In genomic region chr3:42819351-42819965, GRCh38 we compare ENCODE assay signal across 12 cellular contexts. TPM values are rescaled to one million over a fixed set of nuclear protein-coding genes. Genes with fewer than 3 reads are reported as not detected.
DNase-seq lines count a peak whose midpoint lies in the region; ATAC-seq and TF ChIP-seq lines count a peak whose summit lies in the region.
"Had no signal": no experiment of that assay in that cellular context is flagged by ENCODE, and none has a peak within 500 bp of the region (broad histone marks: within the 10 kb centered on the region; RNA-seq: fewer than 3 reads in every experiment).

No MANE protein-coding gene starts in this region.

- no peaks in the 10 kb centered on the region for H3K4me1 ChIP-seq in BE2C

- TF ChIP-seq CTCF in BE2C (IDR thresholded peaks at IDR 0.05; ENCODE audit: low read depth, low read length) (peak; percentile 35; the same call in 1 of the 2 replicates), RWPE1 (conservative IDR thresholded peaks at IDR 0.05; ENCODE audit: low read depth) (no peak), GM13976 (IDR thresholded peaks at IDR 0.05; ENCODE audit: borderline replicate concordance, control extremely low read depth, extremely low read depth, insufficient read depth, missing control alignments) (no peak)
- no peak for TF ChIP-seq CTCF in activated CD8-positive, alpha-beta T cell treated with anti-CD3 and anti-CD28 coated beads for 36 hours (IDR thresholded peaks at IDR 0.05)

- no peak for ATAC-seq in activated CD8-positive, alpha-beta T cell treated with anti-CD3 and anti-CD28 coated beads for 36 hours
- no peak for ATAC-seq in GM21619 (IDR thresholded peaks at IDR 0.05; ENCODE audit: unreplicated experiment)

- H3K9me3 Mint-ChIP-seq in activated CD8-positive, alpha-beta T cell treated with anti-CD3 and anti-CD28 coated beads for 36 hours = no peaks in the 10 kb centered on the region
- H3K9me3 Mint-ChIP-seq: activated naive CD4-positive, alpha-beta T cell treated with anti-CD3 and anti-CD28 coated beads, Interleukin-2, amount 10 ng/mL, durations not matched to agents 7 days and 5 days had no signal

- POLR2A ChIA-PET in RWPE1 (lab: Yijun Ruan, JAX; ENCODE audit: low non-redundant PET) = no interaction called here
- POLR2A ChIA-PET in activated CD8-positive, alpha-beta T cell treated with anti-CD3 and anti-CD28 coated beads for 36 hours (lab: Charles Lee) = no interaction called here

- no peak overlapping the region for H3K4me3 Mint-ChIP-seq in activated CD8-positive, alpha-beta T cell treated with anti-CD3 and anti-CD28 coated beads for 36 hours
- H3K4me3 Mint-ChIP-seq: activated naive CD4-positive, alpha-beta T cell treated with anti-CD3 and anti-CD28 coated beads, Interleukin-2, amount 10 ng/mL, durations not matched to agents 7 days and 5 days had no signal

- in situ Hi-C loops in GM13976 (cut with MboI; ENCODE audit: low sequenced_read_pairs, unreplicated experiment) = no loop called here

- no peaks in the 10 kb centered on the region for H3K36me3 Mint-ChIP-seq in activated CD8-positive, alpha-beta T cell treated with anti-CD3 and anti-CD28 coated beads for 36 hours (ENCODE audit: low read depth)
- H3K36me3 Mint-ChIP-seq: activated naive CD4-positive, alpha-beta T cell treated with anti-CD3 and anti-CD28 coated beads, Interleukin-2, amount 10 ng/mL, durations not matched to agents 7 days and 5 days had no signal

- no peaks in the 10 kb centered on the region for H3K4me1 Mint-ChIP-seq in activated CD8-positive, alpha-beta T cell treated with anti-CD3 and anti-CD28 coated beads for 36 hours (ENCODE audit: low read depth)
- H3K4me1 Mint-ChIP-seq: activated naive CD4-positive, alpha-beta T cell treated with anti-CD3 and anti-CD28 coated beads, Interleukin-2, amount 10 ng/mL, durations not matched to agents 7 days and 5 days had no signal

- no peaks in the 10 kb centered on the region for H3K36me3 ChIP-seq in BE2C

- DNase-seq in BE2C = peak; percentile 70
- DNase-seq in NCI-H2029 (lab: John Stamatoyannopoulos, UW) = peak; percentile 89
- no peak for DNase-seq in RWPE1 (ENCODE audit: low spot score)
- peak; percentile 20 for DNase-seq in iPS-NIHi7 (ENCODE audit: extremely low spot score)
- no peak for DNase-seq in activated CD8-positive, alpha-beta T cell treated with anti-CD3 and anti-CD28 coated beads for 36 hours
- no peak for DNase-seq in DMS79 treated with DMSO at 0.1 percent for 48 hours (lab: John Stamatoyannopoulos, UW)
- no peak for DNase-seq in GM13976 (ENCODE audit: low spot score)
- DNase-seq: activated naive CD4-positive, alpha-beta T cell treated with anti-CD3 and anti-CD28 coated beads, Interleukin-2, amount 10 ng/mL, durations not matched to agents 7 days and 5 days; stimulated activated CD4-positive, alpha-beta T cell treated with anti-CD3 and anti-CD28 coated beads, Interleukin-2, amount 100 ng/mL, for 24 hours had no signal

- H3K27ac Mint-ChIP-seq in activated CD8-positive, alpha-beta T cell treated with anti-CD3 and anti-CD28 coated beads for 36 hours = no peak overlapping the region
- H3K27ac Mint-ChIP-seq: activated naive CD4-positive, alpha-beta T cell treated with anti-CD3 and anti-CD28 coated beads, Interleukin-2, amount 10 ng/mL, durations not matched to agents 7 days and 5 days had no signal

- H3K9me3 ChIP-seq in BE2C = no peaks in the 10 kb centered on the region

- H3K27me3 ChIP-seq in BE2C = no peaks in the 10 kb centered on the region

- peaks cover 2% of the 10 kb centered on the region for H3K27me3 Mint-ChIP-seq in activated CD8-positive, alpha-beta T cell treated with anti-CD3 and anti-CD28 coated beads for 36 hours

- intact Hi-C loops in activated CD8-positive, alpha-beta T cell treated with anti-CD3 and anti-CD28 coated beads for 36 hours (cut with micrococcal nuclease) = no loop called here

- no peak overlapping the region for H3K4me3 ChIP-seq in BE2C (ENCODE audit: low read depth, low read length)

- CTCF ChIA-PET in RWPE1 (lab: Yijun Ruan, JAX) = no interaction called here
- CTCF ChIA-PET in activated CD8-positive, alpha-beta T cell treated with anti-CD3 and anti-CD28 coated beads for 36 hours (lab: Charles Lee) = interaction anchor here (1.9 to 2.5 kb wide), 2 partner anchors 12 to 20 kb away, joined by 6 to 11 read pairs; no protein-coding TSS in a partner anchor

- peak overlapping the region; percentile 55 for H3K27ac ChIP-seq in RWPE1

RNA-seq across cellular contexts. Expression of gene ACKR2, which starts 10.2 kb away (rescaled TPM):
- polyA plus RNA-seq in BE2C (2012; ENCODE audit: insufficient read depth, insufficient read length, low read depth) = not detected
- total RNA-seq in activated CD8-positive, alpha-beta T cell treated with anti-CD3 and anti-CD28 coated beads for 36 hours = 1 to 10 TPM; 1.2 to 1.4 TPM
- polyA plus RNA-seq: neural cell had no signal

RNA-seq across cellular contexts. Expression of gene HIGD1A, which starts 15.2 kb away (rescaled TPM):
- polyA plus RNA-seq in BE2C (2012; ENCODE audit: insufficient read depth, insufficient read length, low read depth) = 47.3 TPM
- total RNA-seq in activated CD8-positive, alpha-beta T cell treated with anti-CD3 and anti-CD28 coated beads for 36 hours = 10 to 100 TPM; 58.4 to 60.5 TPM

RNA-seq across cellular contexts. Expression of gene CCDC13, which starts 46.4 kb away (rescaled TPM):
- 0.80 TPM for polyA plus RNA-seq in BE2C (2012; ENCODE audit: insufficient read depth, insufficient read length, low read depth)
- under 1 TPM in 1 of 2 experiments, not detected in 1; 0.29 TPM for total RNA-seq in activated CD8-positive, alpha-beta T cell treated with anti-CD3 and anti-CD28 coated beads for 36 hours

RNA-seq across cellular contexts. Expression of gene CYP8B1, which starts 56.2 kb away (rescaled TPM):
- 0.11 TPM for polyA plus RNA-seq in BE2C (2012; ENCODE audit: insufficient read depth, insufficient read length, low read depth)
- not detected for total RNA-seq in activated CD8-positive, alpha-beta T cell treated with anti-CD3 and anti-CD28 coated beads for 36 hours
- total RNA-seq: dermis microvascular lymphatic vessel endothelial cell had no signal
- polyA plus RNA-seq: neural cell had no signal

Comparison
In these comparisons a context has a peak if more than half of its experiments do, and no peak if none do; other contexts are left out.
1. DNase-seq: peak in BE2C (single experiment), NCI-H2029 (single experiment) and iPS-NIHi7 (single experiment); none in RWPE1 (single experiment), activated CD8-positive, alpha-beta T cell treated with anti-CD3 and anti-CD28 coated beads for 36 hours (single experiment), DMS79 treated with DMSO at 0.1 percent for 48 hours (single experiment) and GM13976 (single experiment).